In the genomic region with DNA sequence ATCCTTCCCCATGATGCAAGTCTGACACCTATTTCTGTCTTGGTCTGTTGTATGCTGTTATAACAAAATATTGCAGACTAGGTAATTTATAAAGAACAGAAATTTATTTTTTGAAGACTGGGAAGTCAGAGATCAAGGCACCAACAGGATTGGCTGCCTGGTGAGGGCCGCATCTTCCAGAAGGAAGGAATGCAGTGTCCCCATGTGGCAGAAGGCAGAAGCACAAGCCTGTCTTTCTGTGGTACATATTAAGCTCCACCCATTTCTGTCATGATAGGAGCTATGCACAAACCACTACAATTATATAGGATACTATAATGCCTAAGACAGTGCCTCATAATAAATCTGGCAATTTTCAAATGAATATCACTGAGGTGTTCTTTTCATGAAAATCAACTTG, we compare ENCODE assay signal across 9 cellular contexts.
DNase-seq lines count a peak whose midpoint lies in the region; ATAC-seq, FAIRE-seq and TF ChIP-seq lines count a peak whose summit lies in the region.
"Had no signal": no experiment of that assay in that cellular context is flagged by ENCODE, and none has a peak within 500 bp of the region (broad histone marks: within the 10 kb centered on the region; RNA-seq: fewer than 3 reads in every experiment).

No MANE protein-coding gene starts in this region.

- no peak for FAIRE-seq in GM19239 (lab: Jason Lieb, UNC)
- FAIRE-seq in small intestine (lab: Jason Lieb, UNC) = no peak

- peak in 2 of 3 experiments; percentile 19 to 41 for TF ChIP-seq CTCF in ascending aorta (IDR thresholded peaks at IDR 0.05)
- peak; percentile 33 for TF ChIP-seq CTCF in lower lobe of right lung (IDR thresholded peaks at IDR 0.05)

- H3K36me3 ChIP-seq in ascending aorta (no peaks in the 10 kb centered on the region), lower lobe of right lung (no peaks in the 10 kb centered on the region), small intestine (ENCODE audit: control insufficient read depth in 2 of 2, insufficient read depth in 2 of 2, low read length in 2 of 2) (no peaks in the 10 kb centered on the region)

- H3K4me1 ChIP-seq in ascending aorta (no peaks in the 10 kb centered on the region), lower lobe of right lung (no peaks in the 10 kb centered on the region), small intestine (ENCODE audit: control insufficient read depth in 2 of 2, insufficient read depth in 1 of 2, low read depth in 1 of 2, low read length in 1 of 2) (no peaks in the 10 kb centered on the region)

- no peaks in the 10 kb centered on the region for H3K27me3 ChIP-seq in ascending aorta
- H3K27me3 ChIP-seq in lower lobe of right lung (ENCODE audit: low read depth) = no peaks in the 10 kb centered on the region
- no peaks in the 10 kb centered on the region for H3K27me3 ChIP-seq in small intestine (ENCODE audit: control insufficient read depth in 2 of 2, insufficient read depth in 2 of 2, low read length in 2 of 2)

- no peak overlapping the region for H3K4me3 ChIP-seq in ascending aorta
- H3K4me3 ChIP-seq in lower lobe of right lung = no peak overlapping the region
- no peak overlapping the region for H3K4me3 ChIP-seq in small intestine (ENCODE audit: low read depth in 1 of 2, low read length in 2 of 2)

- DNase-seq in ELR (ENCODE audit: low read depth) (peak; percentile 2), HuH-7.5 (ENCODE audit: low spot score) (peak; percentile 0), ascending aorta (ENCODE audit: low spot score in 2 of 2) (no peak), lower lobe of right lung (no peak), GM19239 (ENCODE audit: insufficient read length, low spot score) (no peak), KG1 (lab: John Stamatoyannopoulos, UW) (no peak), small intestine (no peak)
- DNase-seq: GOT3 had no signal

- ATAC-seq in lower lobe of right lung = no peak
- ATAC-seq in HG02870 (IDR thresholded peaks at IDR 0.05; ENCODE audit: unreplicated experiment) = no peak

- intact Hi-C loops in ascending aorta (cut with DNase I) (loop anchor here (5.0 kb wide), 1 partner anchor 415 kb away; no protein-coding TSS in a partner anchor), lower lobe of right lung (cut with DNase I) (no loop called here)

- H3K27ac ChIP-seq in ascending aorta (no peak overlapping the region), lower lobe of right lung (no peak overlapping the region), small intestine (ENCODE audit: low read depth in 1 of 2, low read length in 1 of 2) (no peak overlapping the region)

- no peaks in the 10 kb centered on the region for H3K9me3 ChIP-seq in ascending aorta
- no peaks in the 10 kb centered on the region for H3K9me3 ChIP-seq in lower lobe of right lung
- H3K9me3 ChIP-seq in small intestine (ENCODE audit: control insufficient read depth, low read depth) = no peaks in the 10 kb centered on the region

- WGBS in small intestine, 3 donors = 52 to 65% (median 54%) methylated on average over 1 of the region's 1 CpG

Comparison
In these comparisons a context has a peak if more than half of its experiments do, and no peak if none do; other contexts are left out.
1. DNase-seq: peak in ELR (single experiment) and HuH-7.5 (single experiment); none in ascending aorta (0 of 2), lower lobe of right lung (single experiment), GM19239 (single experiment), KG1 (single experiment) and small intestine (single experiment).